Comparison of ENCODE assay signal across 1 cellular context in the genomic region with DNA sequence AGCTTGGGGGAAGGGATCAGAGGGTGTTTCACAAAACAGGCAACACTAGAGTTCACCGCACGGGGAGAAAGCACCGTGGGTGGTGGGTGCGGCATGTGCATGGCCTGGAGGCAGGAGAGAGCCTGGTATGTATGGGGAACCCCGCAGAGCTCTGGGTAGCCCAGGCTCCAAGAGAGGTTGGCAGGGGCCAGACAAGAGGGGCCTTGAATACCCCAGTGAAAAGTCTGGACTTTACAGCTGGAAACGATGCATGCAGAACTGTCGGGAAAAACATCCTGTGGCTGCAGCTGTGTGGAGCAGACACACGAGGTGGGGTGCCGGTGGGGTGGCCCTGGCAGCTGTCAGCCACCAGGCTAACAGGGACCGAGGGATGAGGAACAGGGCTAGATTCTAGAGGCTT.
TF ChIP-seq lines count a peak whose summit lies in the region.

No MANE protein-coding gene starts in this region.

TF ChIP-seq in HepG2, 621 proteins besides CTCF, POLR2A, EP300 and RAD21:
- TF ChIP-seq TARDBP (CRISPR knock-in tag; IDR thresholded peaks at IDR 0.05) = no peak
